Comparison of ENCODE assay signal across 8 cellular contexts in genomic region chr14:52015411-52016030, GRCh38. TPM values are rescaled to one million over a fixed set of nuclear protein-coding genes. Genes with fewer than 3 reads are reported as not detected.
DNase-seq lines count a peak whose midpoint lies in the region; ATAC-seq and TF ChIP-seq lines count a peak whose summit lies in the region.

No MANE protein-coding gene starts in this region.

- no peak overlapping the region for H3K4me3 ChIP-seq in cardiac muscle cell

- H3K36me3 ChIP-seq in cardiac muscle cell = peaks cover 55% of the 10 kb centered on the region

- ATAC-seq in SK-N-SH treated with all-trans-retinoic acid at 6 μM for 48 hours (peak; percentile 78), GM18502 (IDR thresholded peaks at IDR 0.05; ENCODE audit: poor library complexity, unreplicated experiment) (no peak)

- TF ChIP-seq CTCF in cardiac muscle cell (IDR thresholded peaks at IDR 0.05; ENCODE audit: low read depth, low read length) = peak; percentile 57

- H3K9me3 ChIP-seq in cardiac muscle cell (ENCODE audit: low read depth) = no peaks in the 10 kb centered on the region

- H3K27ac ChIP-seq in cardiac muscle cell (peak overlapping the region; percentile 94), temporal lobe (ENCODE audit: low read depth, low read length) (peak overlapping the region; percentile 98)

- DNase-seq in NK-92 treated with Interleukin-12 subunit alpha and Interleukin-12 subunit beta, amount 100 ng/mL, for 24 hours (lab: John Stamatoyannopoulos, UW) = peak; percentile 3
- DNase-seq in NK-92 (lab: John Stamatoyannopoulos, UW; ENCODE audit: unreplicated experiment) (no peak), cardiac muscle cell (ENCODE audit: low read depth in 1 of 2, low spot score in 1 of 2) (peak; percentile 53 to 61), GM19238 (ENCODE audit: insufficient read length, low spot score) (no peak)
- DNase-seq in stimulated activated CD4-positive, alpha-beta T cell treated with anti-CD3 and anti-CD28 coated beads, Interleukin-1b, Interleukin-23, amount 100 ng/mL, for 48 hours = no peak

- H3K27me3 ChIP-seq in cardiac muscle cell = no peaks in the 10 kb centered on the region

- H3K4me1 ChIP-seq in cardiac muscle cell (ENCODE audit: low read depth) = peaks cover 88% of the 10 kb centered on the region

TF ChIP-seq in SK-N-SH treated with all-trans-retinoic acid at 6 μM for 48 hours, 23 proteins besides CTCF, POLR2A, EP300 and RAD21:
- TF ChIP-seq ARNTL (CRISPR knock-in tag; IDR thresholded peaks at IDR 0.05; ENCODE audit: borderline replicate concordance, low read depth) (no peak), ZNF8 (CRISPR knock-in tag; IDR thresholded peaks at IDR 0.05) (no peak), GLIS3 (CRISPR knock-in tag; IDR thresholded peaks at IDR 0.05) (no peak), BACH2 (CRISPR knock-in tag; IDR thresholded peaks at IDR 0.05; ENCODE audit: borderline replicate concordance) (no peak), POU6F1 (CRISPR knock-in tag; IDR thresholded peaks at IDR 0.05; ENCODE audit: borderline replicate concordance, low read depth) (no peak)
- TF ChIP-seq, protein P1, sequence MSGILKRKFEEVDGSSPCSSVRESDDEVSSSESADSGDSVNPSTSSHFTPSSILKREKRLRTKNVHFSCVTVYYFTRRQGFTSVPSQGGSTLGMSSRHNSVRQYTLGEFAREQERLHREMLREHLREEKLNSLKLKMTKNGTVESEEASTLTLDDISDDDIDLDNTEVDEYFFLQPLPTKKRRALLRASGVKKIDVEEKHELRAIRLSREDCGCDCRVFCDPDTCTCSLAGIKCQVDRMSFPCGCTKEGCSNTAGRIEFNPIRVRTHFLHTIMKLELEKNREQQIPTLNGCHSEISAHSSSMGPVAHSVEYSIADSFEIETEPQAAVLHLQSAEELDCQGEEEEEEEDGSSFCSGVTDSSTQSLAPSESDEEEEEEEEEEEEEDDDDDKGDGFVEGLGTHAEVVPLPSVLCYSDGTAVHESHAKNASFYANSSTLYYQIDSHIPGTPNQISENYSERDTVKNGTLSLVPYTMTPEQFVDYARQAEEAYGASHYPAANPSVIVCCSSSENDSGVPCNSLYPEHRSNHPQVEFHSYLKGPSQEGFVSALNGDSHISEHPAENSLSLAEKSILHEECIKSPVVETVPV (CRISPR knock-in tag; IDR thresholded peaks at IDR 0.05) = no peak
- TF ChIP-seq, protein P2, sequence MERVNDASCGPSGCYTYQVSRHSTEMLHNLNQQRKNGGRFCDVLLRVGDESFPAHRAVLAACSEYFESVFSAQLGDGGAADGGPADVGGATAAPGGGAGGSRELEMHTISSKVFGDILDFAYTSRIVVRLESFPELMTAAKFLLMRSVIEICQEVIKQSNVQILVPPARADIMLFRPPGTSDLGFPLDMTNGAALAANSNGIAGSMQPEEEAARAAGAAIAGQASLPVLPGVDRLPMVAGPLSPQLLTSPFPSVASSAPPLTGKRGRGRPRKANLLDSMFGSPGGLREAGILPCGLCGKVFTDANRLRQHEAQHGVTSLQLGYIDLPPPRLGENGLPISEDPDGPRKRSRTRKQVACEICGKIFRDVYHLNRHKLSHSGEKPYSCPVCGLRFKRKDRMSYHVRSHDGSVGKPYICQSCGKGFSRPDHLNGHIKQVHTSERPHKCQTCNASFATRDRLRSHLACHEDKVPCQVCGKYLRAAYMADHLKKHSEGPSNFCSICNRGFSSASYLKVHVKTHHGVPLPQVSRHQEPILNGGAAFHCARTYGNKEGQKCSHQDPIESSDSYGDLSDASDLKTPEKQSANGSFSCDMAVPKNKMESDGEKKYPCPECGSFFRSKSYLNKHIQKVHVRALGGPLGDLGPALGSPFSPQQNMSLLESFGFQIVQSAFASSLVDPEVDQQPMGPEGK (CRISPR knock-in tag; IDR thresholded peaks at IDR 0.05; ENCODE audit: borderline replicate concordance) = no peak
- TF ChIP-seq, protein P3, sequence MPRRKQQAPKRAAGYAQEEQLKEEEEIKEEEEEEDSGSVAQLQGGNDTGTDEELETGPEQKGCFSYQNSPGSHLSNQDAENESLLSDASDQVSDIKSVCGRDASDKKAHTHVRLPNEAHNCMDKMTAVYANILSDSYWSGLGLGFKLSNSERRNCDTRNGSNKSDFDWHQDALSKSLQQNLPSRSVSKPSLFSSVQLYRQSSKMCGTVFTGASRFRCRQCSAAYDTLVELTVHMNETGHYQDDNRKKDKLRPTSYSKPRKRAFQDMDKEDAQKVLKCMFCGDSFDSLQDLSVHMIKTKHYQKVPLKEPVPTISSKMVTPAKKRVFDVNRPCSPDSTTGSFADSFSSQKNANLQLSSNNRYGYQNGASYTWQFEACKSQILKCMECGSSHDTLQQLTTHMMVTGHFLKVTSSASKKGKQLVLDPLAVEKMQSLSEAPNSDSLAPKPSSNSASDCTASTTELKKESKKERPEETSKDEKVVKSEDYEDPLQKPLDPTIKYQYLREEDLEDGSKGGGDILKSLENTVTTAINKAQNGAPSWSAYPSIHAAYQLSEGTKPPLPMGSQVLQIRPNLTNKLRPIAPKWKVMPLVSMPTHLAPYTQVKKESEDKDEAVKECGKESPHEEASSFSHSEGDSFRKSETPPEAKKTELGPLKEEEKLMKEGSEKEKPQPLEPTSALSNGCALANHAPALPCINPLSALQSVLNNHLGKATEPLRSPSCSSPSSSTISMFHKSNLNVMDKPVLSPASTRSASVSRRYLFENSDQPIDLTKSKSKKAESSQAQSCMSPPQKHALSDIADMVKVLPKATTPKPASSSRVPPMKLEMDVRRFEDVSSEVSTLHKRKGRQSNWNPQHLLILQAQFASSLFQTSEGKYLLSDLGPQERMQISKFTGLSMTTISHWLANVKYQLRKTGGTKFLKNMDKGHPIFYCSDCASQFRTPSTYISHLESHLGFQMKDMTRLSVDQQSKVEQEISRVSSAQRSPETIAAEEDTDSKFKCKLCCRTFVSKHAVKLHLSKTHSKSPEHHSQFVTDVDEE (CRISPR knock-in tag; IDR thresholded peaks at IDR 0.05) = no peak

RNA-seq across cellular contexts. Expression of gene RTRAF, which starts 26.2 kb away (rescaled TPM):
- 60.6 and 129 TPM in 2 replicates for total RNA-seq in cardiac muscle cell
- polyA plus RNA-seq in cardiac muscle cell = 309 and 332 TPM in 2 replicates
- 23.1 TPM for total RNA-seq in temporal lobe

RNA-seq across cellular contexts. Expression of gene NID2, which starts 53.3 kb away (rescaled TPM):
- total RNA-seq in cardiac muscle cell (275 and 538 TPM in 2 replicates), temporal lobe (11.8 TPM)
- polyA plus RNA-seq in cardiac muscle cell = 179 and 341 TPM in 2 replicates

Comparison
In these comparisons a context has a peak if more than half of its experiments do, and no peak if none do; other contexts are left out.
1. DNase-seq: peak in NK-92 treated with Interleukin-12 subunit alpha and Interleukin-12 subunit beta, amount 100 ng/mL, for 24 hours (single experiment) and cardiac muscle cell (2 of 2); none in NK-92 (single experiment), GM19238 (single experiment) and stimulated activated CD4-positive, alpha-beta T cell treated with anti-CD3 and anti-CD28 coated beads, Interleukin-1b, Interleukin-23, amount 100 ng/mL, for 48 hours (single experiment).
2. RNA of gene NID2, which starts 53.3 kb away (total RNA-seq): 275 to 538 TPM in cardiac muscle cell; 11.8 TPM in temporal lobe (single experiment); every median in the first group is over 10 times any median in the second.